40 cellular contexts compared by ENCODE assay signal in genomic region chr12:70626180-70626579, GRCh38. TPM values are rescaled to one million over a fixed set of nuclear protein-coding genes. Genes with fewer than 3 reads are reported as not detected.
"Had no signal": no experiment of that assay in that cellular context is flagged by ENCODE, and none has a peak within 500 bp of the region (broad histone marks: within the 10 kb centered on the region; RNA-seq: fewer than 3 reads in every experiment).

No MANE protein-coding gene starts in this region.

- H3K9me3 Mint-ChIP-seq: activated naive CD4-positive, alpha-beta T cell treated with anti-CD3 and anti-CD28 coated beads, Interleukin-2, amount 10 ng/mL, durations not matched to agents 7 days and 5 days; activated naive CD4-positive, alpha-beta T cell treated with anti-CD3 and anti-CD28 coated beads, Interleukin-2, amount 50 U/mL, for 24 hours; activated naive CD8-positive, alpha-beta T cell treated with anti-CD3 and anti-CD28 coated beads, Interleukin-2, amount 10 ng/mL, durations not matched to agents 7 days and 5 days; activated naive CD8-positive, alpha-beta T cell treated with anti-CD3 and anti-CD28 coated beads, Interleukin-2, amount 50 U/mL, for 24 hours; activated T-cell treated with anti-CD3 and anti-CD28 coated beads, Interleukin-2, amount 50 U/mL, for 24 hours; activated T-cell treated with anti-CD3 and anti-CD28 coated beads, Interleukin-2, amount 50 U/mL, for 4 hours; activated T-helper 1 cell treated with anti-CD3 and anti-CD28 coated beads, Interleukin-12 subunit alpha, Interleukin-12 subunit beta, Interleukin-2, Interleukin-4 antibody, amounts not matched to agents 30 ng/mL and 10 ng/mL and 1 ng/mL, durations not matched to agents 14 hours and 24 hours and 36 hours; activated T-helper 17 cell treated with anti-CD3 and anti-CD28 coated beads, Interleukin-2, amount 50 U/mL, for 72 hours; activated T-helper 2 cell treated with anti-CD3 and anti-CD28 coated beads, Interferon-gamma antibody, Interleukin-2, Interleukin-4, amounts not matched to agents 10 μg/mL and 5 μg/mL and 100 μg/mL, durations not matched to agents 14 hours and 24 hours and 36 hours; central memory CD8-positive, alpha-beta T cell had no signal

- H3K4me3 ChIP-seq: adrenal gland, ascending aorta, body of pancreas, breast epithelium, cardiac muscle cell had no signal

- H3K27ac Mint-ChIP-seq: activated naive CD4-positive, alpha-beta T cell treated with anti-CD3 and anti-CD28 coated beads for 36 hours; activated naive CD4-positive, alpha-beta T cell treated with anti-CD3 and anti-CD28 coated beads, Interleukin-2, amount 10 ng/mL, durations not matched to agents 7 days and 5 days; activated naive CD4-positive, alpha-beta T cell treated with anti-CD3 and anti-CD28 coated beads, Interleukin-2, amount 50 U/mL, for 24 hours; activated naive CD4-positive, alpha-beta T cell treated with anti-CD3 and anti-CD28 coated beads, Interleukin-2, amount 50 U/mL, for 72 hours; activated naive CD8-positive, alpha-beta T cell; activated naive CD8-positive, alpha-beta T cell treated with anti-CD3 and anti-CD28 coated beads for 36 hours; activated naive CD8-positive, alpha-beta T cell treated with anti-CD3 and anti-CD28 coated beads, Interleukin-2, amount 10 ng/mL, durations not matched to agents 7 days and 5 days; activated naive CD8-positive, alpha-beta T cell treated with anti-CD3 and anti-CD28 coated beads, Interleukin-2, amount 50 U/mL, for 24 hours; activated T-cell treated with anti-CD3 and anti-CD28 coated beads, Interleukin-2, amount 50 U/mL, for 24 hours; activated T-cell treated with anti-CD3 and anti-CD28 coated beads, Interleukin-2, amount 50 U/mL, for 72 hours; activated T-helper 1 cell treated with anti-CD3 and anti-CD28 coated beads, Interleukin-12 subunit alpha, Interleukin-12 subunit beta, Interleukin-2, Interleukin-4 antibody, amounts not matched to agents 30 ng/mL and 10 ng/mL and 1 ng/mL, durations not matched to agents 14 hours and 24 hours and 36 hours; activated T-helper 17 cell treated with anti-CD3 and anti-CD28 coated beads, Interleukin-2, amount 50 U/mL, for 72 hours; activated T-helper 2 cell treated with anti-CD3 and anti-CD28 coated beads, Interferon-gamma antibody, Interleukin-2, Interleukin-4, amounts not matched to agents 10 μg/mL and 5 μg/mL and 100 μg/mL, durations not matched to agents 14 hours and 24 hours and 36 hours; brain had no signal

- H3K27me3 ChIP-seq: adrenal gland, ascending aorta, body of pancreas, brain microvascular endothelial cell, breast epithelium, cardiac muscle cell had no signal

- H3K36me3 Mint-ChIP-seq: activated naive CD4-positive, alpha-beta T cell treated with anti-CD3 and anti-CD28 coated beads, Interleukin-2, amount 10 ng/mL, durations not matched to agents 7 days and 5 days; activated naive CD4-positive, alpha-beta T cell treated with anti-CD3 and anti-CD28 coated beads, Interleukin-2, amount 50 U/mL, for 24 hours; activated naive CD4-positive, alpha-beta T cell treated with anti-CD3 and anti-CD28 coated beads, Interleukin-2, amount 50 U/mL, for 72 hours; activated naive CD8-positive, alpha-beta T cell; activated naive CD8-positive, alpha-beta T cell treated with anti-CD3 and anti-CD28 coated beads for 36 hours; activated naive CD8-positive, alpha-beta T cell treated with anti-CD3 and anti-CD28 coated beads, Interleukin-2, amount 10 ng/mL, durations not matched to agents 7 days and 5 days had no signal

- H3K36me3 ChIP-seq: adrenal gland, ascending aorta, brain microvascular endothelial cell, breast epithelium, cardiac muscle cell had no signal

- ATAC-seq: activated naive CD4-positive, alpha-beta T cell treated with anti-CD3 and anti-CD28 coated beads, Interleukin-2, amount 50 U/mL, for 72 hours; activated naive CD8-positive, alpha-beta T cell treated with anti-CD3 and anti-CD28 coated beads, Interleukin-2, amount 50 U/mL, for 24 hours; activated T-cell treated with anti-CD3 and anti-CD28 coated beads, Interleukin-2, amount 50 U/mL, for 4 hours; activated T-cell treated with anti-CD3 and anti-CD28 coated beads, Interleukin-2, amount 50 U/mL, for 72 hours; activated T-helper 17 cell treated with anti-CD3 and anti-CD28 coated beads, Interleukin-2, amount 50 U/mL, for 72 hours; body of pancreas had no signal

- H3K4me1 Mint-ChIP-seq: activated naive CD4-positive, alpha-beta T cell treated with anti-CD3 and anti-CD28 coated beads, Interleukin-2, amount 10 ng/mL, durations not matched to agents 7 days and 5 days; activated naive CD4-positive, alpha-beta T cell treated with anti-CD3 and anti-CD28 coated beads, Interleukin-2, amount 50 U/mL, for 24 hours; activated naive CD8-positive, alpha-beta T cell treated with anti-CD3 and anti-CD28 coated beads for 36 hours; activated naive CD8-positive, alpha-beta T cell treated with anti-CD3 and anti-CD28 coated beads, Interleukin-2, amount 10 ng/mL, durations not matched to agents 7 days and 5 days; activated naive CD8-positive, alpha-beta T cell treated with anti-CD3 and anti-CD28 coated beads, Interleukin-2, amount 50 U/mL, for 24 hours; activated T-helper 17 cell treated with anti-CD3 and anti-CD28 coated beads, Interleukin-2, amount 50 U/mL, for 72 hours; central memory CD8-positive, alpha-beta T cell had no signal

- DNase-seq: activated effector memory CD4-positive, alpha-beta T cell treated with anti-CD3 and anti-CD28 coated beads, Interleukin-2, amount 50 U/mL, for 16 hours; activated effector memory CD4-positive, alpha-beta T cell treated with Interleukin-2 at 50 U/mL for 16 hours; activated gamma-delta T cell; activated gamma-delta T cell treated with Interleukin-2 at 50 U/mL for 16 hours; activated naive CD4-positive, alpha-beta T cell; activated naive CD4-positive, alpha-beta T cell treated with anti-CD3 and anti-CD28 coated beads for 36 hours; activated naive CD4-positive, alpha-beta T cell treated with anti-CD3 and anti-CD28 coated beads, Interleukin-2, amount 10 ng/mL, durations not matched to agents 7 days and 5 days; activated naive CD4-positive, alpha-beta T cell treated with anti-CD3 and anti-CD28 coated beads, Interleukin-2, amount 50 U/mL, for 16 hours; activated naive CD4-positive, alpha-beta T cell treated with Interleukin-2 at 50 U/mL for 16 hours; activated naive CD8-positive, alpha-beta T cell treated with anti-CD3 and anti-CD28 coated beads for 36 hours; activated naive CD8-positive, alpha-beta T cell treated with anti-CD3 and anti-CD28 coated beads, Interleukin-2, amount 10 ng/mL, durations not matched to agents 7 days and 5 days; activated naive CD8-positive, alpha-beta T cell treated with anti-CD3 and anti-CD28 coated beads, Interleukin-2, amount 50 U/mL, for 24 hours; activated T-cell treated with anti-CD3 and anti-CD28 coated beads, Interleukin-2, amount 50 U/mL, for 1 hour; activated T-cell treated with anti-CD3 and anti-CD28 coated beads, Interleukin-2, amount 50 U/mL, for 24 hours; activated T-cell treated with anti-CD3 and anti-CD28 coated beads, Interleukin-2, amount 50 U/mL, for 4 hours; activated T-cell treated with anti-CD3 and anti-CD28 coated beads, Interleukin-2, amount 50 U/mL, for 48 hours; activated T-cell treated with anti-CD3 and anti-CD28 coated beads, Interleukin-2, amount 50 U/mL, for 72 hours; adrenal gland; amniotic stem cell; amygdala; anterior cingulate cortex; aorta; body of pancreas; brain microvascular endothelial cell; caudate nucleus; central memory CD4-positive, alpha-beta T cell; cerebellar nuclear complex had no signal

- H3K4me3 Mint-ChIP-seq: activated naive CD4-positive, alpha-beta T cell treated with anti-CD3 and anti-CD28 coated beads for 36 hours; activated naive CD4-positive, alpha-beta T cell treated with anti-CD3 and anti-CD28 coated beads, Interleukin-2, amount 10 ng/mL, durations not matched to agents 7 days and 5 days; activated naive CD4-positive, alpha-beta T cell treated with anti-CD3 and anti-CD28 coated beads, Interleukin-2, amount 50 U/mL, for 24 hours; activated naive CD8-positive, alpha-beta T cell; activated naive CD8-positive, alpha-beta T cell treated with anti-CD3 and anti-CD28 coated beads for 36 hours; activated naive CD8-positive, alpha-beta T cell treated with anti-CD3 and anti-CD28 coated beads, Interleukin-2, amount 10 ng/mL, durations not matched to agents 7 days and 5 days; activated naive CD8-positive, alpha-beta T cell treated with anti-CD3 and anti-CD28 coated beads, Interleukin-2, amount 50 U/mL, for 24 hours; activated T-cell treated with anti-CD3 and anti-CD28 coated beads, Interleukin-2, amount 50 U/mL, for 24 hours; activated T-cell treated with anti-CD3 and anti-CD28 coated beads, Interleukin-2, amount 50 U/mL, for 4 hours; activated T-cell treated with anti-CD3 and anti-CD28 coated beads, Interleukin-2, amount 50 U/mL, for 72 hours; activated T-helper 1 cell treated with anti-CD3 and anti-CD28 coated beads, Interleukin-12 subunit alpha, Interleukin-12 subunit beta, Interleukin-2, Interleukin-4 antibody, amounts not matched to agents 30 ng/mL and 10 ng/mL and 1 ng/mL, durations not matched to agents 14 hours and 24 hours and 36 hours; activated T-helper 17 cell treated with anti-CD3 and anti-CD28 coated beads, Interleukin-2, amount 50 U/mL, for 72 hours; brain; central memory CD8-positive, alpha-beta T cell had no signal

- H3K9me3 ChIP-seq: adrenal gland, ascending aorta, body of pancreas, breast epithelium had no signal

- FAIRE-seq: astrocyte, bronchial epithelial cell had no signal

- H3K27ac ChIP-seq: adrenal gland, ascending aorta, body of pancreas, brain microvascular endothelial cell, breast epithelium, cardiac muscle cell had no signal

- H3K4me1 ChIP-seq: adrenal gland, ascending aorta, body of pancreas, breast epithelium had no signal

RNA-seq across cellular contexts. Expression of gene PTPRB, which starts 11.0 kb away (rescaled TPM):
- total RNA-seq: activated naive CD4-positive, alpha-beta T cell treated with anti-CD3 and anti-CD28 coated beads for 36 hours; activated naive CD4-positive, alpha-beta T cell treated with anti-CD3 and anti-CD28 coated beads, Interleukin-2, amount 50 U/mL, for 72 hours; activated naive CD8-positive, alpha-beta T cell treated with anti-CD3 and anti-CD28 coated beads for 36 hours; activated naive CD8-positive, alpha-beta T cell treated with anti-CD3 and anti-CD28 coated beads, Interleukin-2, amount 10 ng/mL, durations not matched to agents 7 days and 5 days; activated T-cell treated with anti-CD3 and anti-CD28 coated beads, Interleukin-2, amount 50 U/mL, for 72 hours; activated T-helper 1 cell treated with anti-CD3 and anti-CD28 coated beads, Interleukin-12 subunit alpha, Interleukin-12 subunit beta, Interleukin-2, Interleukin-4 antibody, amounts not matched to agents 30 ng/mL and 10 ng/mL and 1 ng/mL, durations not matched to agents 14 hours and 24 hours and 36 hours; activated T-helper 2 cell treated with anti-CD3 and anti-CD28 coated beads, Interferon-gamma antibody, Interleukin-2, Interleukin-4, amounts not matched to agents 10 μg/mL and 5 μg/mL and 100 μg/mL, durations not matched to agents 14 hours and 24 hours and 36 hours had no signal
